Comparison of ENCODE assay signal across 15 cellular contexts in the genomic region with DNA sequence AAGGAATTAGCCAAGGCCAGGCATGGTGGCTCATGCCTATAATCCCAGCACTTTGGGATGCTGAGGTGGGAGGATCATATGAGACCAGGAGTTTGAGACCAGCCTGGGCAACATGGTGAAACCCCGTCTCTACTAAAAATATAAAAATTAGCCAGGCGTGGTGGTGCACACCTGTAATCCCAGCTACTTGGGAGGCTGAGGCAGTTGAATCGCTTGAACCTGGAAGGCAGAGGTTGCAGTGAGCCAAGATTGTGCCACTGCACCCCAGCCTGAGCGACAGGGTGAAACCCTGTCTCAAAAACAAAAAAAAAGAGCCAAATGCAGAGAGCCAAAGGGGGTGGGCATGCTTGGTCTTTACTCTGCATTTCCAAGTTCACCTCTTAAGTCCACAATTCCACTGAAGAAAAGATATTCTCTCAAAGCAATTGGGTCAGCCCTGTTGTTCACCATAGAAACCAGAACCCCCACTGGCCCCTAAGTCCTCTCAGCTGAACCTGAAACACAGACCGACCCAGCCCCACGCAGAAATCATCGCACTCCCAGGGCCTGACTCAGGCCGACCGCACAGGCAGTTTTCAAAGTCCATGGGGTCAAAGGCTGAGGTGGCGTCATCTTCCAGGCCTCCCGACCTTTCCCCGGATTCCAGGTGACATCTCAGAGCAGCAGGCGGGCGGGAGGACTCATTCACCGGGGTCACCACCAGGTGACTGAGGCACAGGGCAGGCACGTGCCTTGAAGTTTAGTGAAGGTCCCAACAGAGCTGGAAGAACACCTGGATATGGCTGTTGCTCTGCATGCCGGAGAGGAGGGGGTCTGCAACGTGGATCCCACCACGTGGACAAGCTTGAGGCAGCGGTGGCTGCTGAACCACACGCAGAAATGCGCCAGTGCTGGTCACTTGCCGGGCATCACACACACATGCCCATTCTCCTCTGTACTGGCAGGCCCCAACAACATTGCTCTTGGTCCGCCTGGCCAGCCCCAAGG.
"Had no signal": no experiment of that assay in that cellular context is flagged by ENCODE, and none has a peak within 500 bp of the region (broad histone marks: within the 10 kb centered on the region; RNA-seq: fewer than 3 reads in every experiment).

No MANE protein-coding gene starts in this region.

- H3K27me3 Mint-ChIP-seq: activated CD4-positive, alpha-beta memory T cell treated with anti-CD3 and anti-CD28 coated beads, Interleukin-2, amount 10 ng/mL, durations not matched to agents 7 days and 5 days; activated naive CD8-positive, alpha-beta T cell treated with anti-CD3 and anti-CD28 coated beads, Interleukin-2, amount 10 ng/mL, durations not matched to agents 7 days and 5 days; naive B cell had no signal

- H3K9me3 ChIP-seq: esophagus muscularis mucosa, prostate gland, sigmoid colon, SJSA1 had no signal

- H3K27ac ChIP-seq: esophagus muscularis mucosa, prostate gland, sigmoid colon, SJSA1 had no signal

- H3K4me3 Mint-ChIP-seq: activated CD4-positive, alpha-beta memory T cell treated with anti-CD3 and anti-CD28 coated beads, Interleukin-2, amount 10 ng/mL, durations not matched to agents 7 days and 5 days; activated naive CD8-positive, alpha-beta T cell treated with anti-CD3 and anti-CD28 coated beads, Interleukin-2, amount 10 ng/mL, durations not matched to agents 7 days and 5 days; activated T-cell treated with anti-CD3 and anti-CD28 coated beads, Interleukin-2, amount 50 U/mL, for 72 hours; mesothelial cell of epicardium had no signal

- H3K27ac Mint-ChIP-seq: activated CD4-positive, alpha-beta memory T cell treated with anti-CD3 and anti-CD28 coated beads, Interleukin-2, amount 10 ng/mL, durations not matched to agents 7 days and 5 days; activated naive CD8-positive, alpha-beta T cell treated with anti-CD3 and anti-CD28 coated beads, Interleukin-2, amount 10 ng/mL, durations not matched to agents 7 days and 5 days; activated T-cell treated with anti-CD3 and anti-CD28 coated beads, Interleukin-2, amount 50 U/mL, for 72 hours; mesothelial cell of epicardium; naive B cell had no signal

- ATAC-seq: activated T-cell treated with anti-CD3 and anti-CD28 coated beads, Interleukin-2, amount 50 U/mL, for 72 hours had no signal

- H3K9me3 Mint-ChIP-seq: activated CD4-positive, alpha-beta memory T cell treated with anti-CD3 and anti-CD28 coated beads, Interleukin-2, amount 10 ng/mL, durations not matched to agents 7 days and 5 days; activated naive CD8-positive, alpha-beta T cell treated with anti-CD3 and anti-CD28 coated beads, Interleukin-2, amount 10 ng/mL, durations not matched to agents 7 days and 5 days; activated T-cell treated with anti-CD3 and anti-CD28 coated beads, Interleukin-2, amount 50 U/mL, for 72 hours; mesothelial cell of epicardium; naive B cell had no signal

- H3K27me3 ChIP-seq: esophagus muscularis mucosa, sigmoid colon, SJSA1 had no signal

- H3K36me3 ChIP-seq: prostate gland, SJSA1 had no signal

- DNase-seq: activated CD4-positive, alpha-beta memory T cell treated with anti-CD3 and anti-CD28 coated beads, Interleukin-2, amount 10 ng/mL, durations not matched to agents 7 days and 5 days; activated CD4-positive, alpha-beta T cell treated with anti-CD3 and anti-CD28 coated beads for 1 hour; activated naive CD8-positive, alpha-beta T cell treated with anti-CD3 and anti-CD28 coated beads, Interleukin-2, amount 10 ng/mL, durations not matched to agents 7 days and 5 days; activated T-cell treated with anti-CD3 and anti-CD28 coated beads, Interleukin-2, amount 50 U/mL, for 72 hours; aorta; glutamatergic neuron; naive B cell; nucleus accumbens; sigmoid colon; stimulated activated CD4-positive, alpha-beta T cell treated with anti-CD3 and anti-CD28 coated beads, Interleukin-4, amount 100 ng/mL, for 1 hour; SW 1271 had no signal

- H3K4me3 ChIP-seq: esophagus muscularis mucosa, prostate gland, sigmoid colon, SJSA1 had no signal

- H3K4me1 ChIP-seq: esophagus muscularis mucosa, prostate gland, sigmoid colon, SJSA1 had no signal

- H3K4me1 Mint-ChIP-seq: activated CD4-positive, alpha-beta memory T cell treated with anti-CD3 and anti-CD28 coated beads, Interleukin-2, amount 10 ng/mL, durations not matched to agents 7 days and 5 days; activated naive CD8-positive, alpha-beta T cell treated with anti-CD3 and anti-CD28 coated beads, Interleukin-2, amount 10 ng/mL, durations not matched to agents 7 days and 5 days had no signal
